Comparison of ENCODE assay signal across 1 cellular context in the genomic region with DNA sequence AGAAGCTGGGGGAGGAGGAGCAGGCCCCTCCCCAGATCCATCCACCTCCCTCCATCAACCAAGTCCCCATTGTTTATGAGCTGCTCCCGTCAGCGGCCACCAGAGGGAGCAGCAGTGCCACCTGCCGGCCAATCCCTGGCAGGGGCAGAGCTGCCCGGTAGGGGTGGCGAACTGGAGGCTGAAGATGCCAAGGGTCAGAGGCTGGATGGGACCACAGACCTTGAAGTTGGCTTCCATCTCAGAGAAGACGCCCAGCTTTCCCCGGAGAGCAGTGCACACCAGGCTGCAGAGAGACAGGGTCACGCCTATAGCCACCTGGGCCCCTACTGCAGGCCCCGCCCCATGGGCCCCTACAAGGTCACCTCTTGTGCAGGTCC.
A peak's percentile ranks its signal among the peaks of the same experiment; 100 is the strongest.
TF ChIP-seq lines count a peak whose summit lies in the region.

No MANE protein-coding gene starts in this region.

TF ChIP-seq in K562, 482 proteins besides CTCF, POLR2A, EP300 and RAD21 (continued from another document and continues in another):
- TF ChIP-seq, protein P1, sequence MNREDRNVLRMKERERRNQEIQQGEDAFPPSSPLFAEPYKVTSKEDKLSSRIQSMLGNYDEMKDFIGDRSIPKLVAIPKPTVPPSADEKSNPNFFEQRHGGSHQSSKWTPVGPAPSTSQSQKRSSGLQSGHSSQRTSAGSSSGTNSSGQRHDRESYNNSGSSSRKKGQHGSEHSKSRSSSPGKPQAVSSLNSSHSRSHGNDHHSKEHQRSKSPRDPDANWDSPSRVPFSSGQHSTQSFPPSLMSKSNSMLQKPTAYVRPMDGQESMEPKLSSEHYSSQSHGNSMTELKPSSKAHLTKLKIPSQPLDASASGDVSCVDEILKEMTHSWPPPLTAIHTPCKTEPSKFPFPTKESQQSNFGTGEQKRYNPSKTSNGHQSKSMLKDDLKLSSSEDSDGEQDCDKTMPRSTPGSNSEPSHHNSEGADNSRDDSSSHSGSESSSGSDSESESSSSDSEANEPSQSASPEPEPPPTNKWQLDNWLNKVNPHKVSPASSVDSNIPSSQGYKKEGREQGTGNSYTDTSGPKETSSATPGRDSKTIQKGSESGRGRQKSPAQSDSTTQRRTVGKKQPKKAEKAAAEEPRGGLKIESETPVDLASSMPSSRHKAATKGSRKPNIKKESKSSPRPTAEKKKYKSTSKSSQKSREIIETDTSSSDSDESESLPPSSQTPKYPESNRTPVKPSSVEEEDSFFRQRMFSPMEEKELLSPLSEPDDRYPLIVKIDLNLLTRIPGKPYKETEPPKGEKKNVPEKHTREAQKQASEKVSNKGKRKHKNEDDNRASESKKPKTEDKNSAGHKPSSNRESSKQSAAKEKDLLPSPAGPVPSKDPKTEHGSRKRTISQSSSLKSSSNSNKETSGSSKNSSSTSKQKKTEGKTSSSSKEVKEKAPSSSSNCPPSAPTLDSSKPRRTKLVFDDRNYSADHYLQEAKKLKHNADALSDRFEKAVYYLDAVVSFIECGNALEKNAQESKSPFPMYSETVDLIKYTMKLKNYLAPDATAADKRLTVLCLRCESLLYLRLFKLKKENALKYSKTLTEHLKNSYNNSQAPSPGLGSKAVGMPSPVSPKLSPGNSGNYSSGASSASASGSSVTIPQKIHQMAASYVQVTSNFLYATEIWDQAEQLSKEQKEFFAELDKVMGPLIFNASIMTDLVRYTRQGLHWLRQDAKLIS (CRISPR knock-in tag; IDR thresholded peaks at IDR 0.05): 0 out of 2 replicates have a peak, but pooled peaks have one; percentile 46
- TF ChIP-seq HIVEP1 (CRISPR knock-in tag; IDR thresholded peaks at IDR 0.05): no peak
- no peak for TF ChIP-seq RFX1 (IDR thresholded peaks at IDR 0.05)
- no peak for TF ChIP-seq PHB2 (IDR thresholded peaks at IDR 0.05; ENCODE audit: low read depth)
- TF ChIP-seq, protein P2, sequence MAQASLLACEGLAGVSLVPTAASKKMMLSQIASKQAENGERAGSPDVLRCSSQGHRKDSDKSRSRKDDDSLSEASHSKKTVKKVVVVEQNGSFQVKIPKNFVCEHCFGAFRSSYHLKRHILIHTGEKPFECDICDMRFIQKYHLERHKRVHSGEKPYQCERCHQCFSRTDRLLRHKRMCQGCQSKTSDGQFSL (CRISPR knock-in tag; IDR thresholded peaks at IDR 0.05): 0 out of 2 replicates have a peak, but pooled peaks have one; percentile 38
- TF ChIP-seq, protein P2 (tag; IDR thresholded peaks at IDR 0.05): no peak
- TF ChIP-seq, protein P3, sequence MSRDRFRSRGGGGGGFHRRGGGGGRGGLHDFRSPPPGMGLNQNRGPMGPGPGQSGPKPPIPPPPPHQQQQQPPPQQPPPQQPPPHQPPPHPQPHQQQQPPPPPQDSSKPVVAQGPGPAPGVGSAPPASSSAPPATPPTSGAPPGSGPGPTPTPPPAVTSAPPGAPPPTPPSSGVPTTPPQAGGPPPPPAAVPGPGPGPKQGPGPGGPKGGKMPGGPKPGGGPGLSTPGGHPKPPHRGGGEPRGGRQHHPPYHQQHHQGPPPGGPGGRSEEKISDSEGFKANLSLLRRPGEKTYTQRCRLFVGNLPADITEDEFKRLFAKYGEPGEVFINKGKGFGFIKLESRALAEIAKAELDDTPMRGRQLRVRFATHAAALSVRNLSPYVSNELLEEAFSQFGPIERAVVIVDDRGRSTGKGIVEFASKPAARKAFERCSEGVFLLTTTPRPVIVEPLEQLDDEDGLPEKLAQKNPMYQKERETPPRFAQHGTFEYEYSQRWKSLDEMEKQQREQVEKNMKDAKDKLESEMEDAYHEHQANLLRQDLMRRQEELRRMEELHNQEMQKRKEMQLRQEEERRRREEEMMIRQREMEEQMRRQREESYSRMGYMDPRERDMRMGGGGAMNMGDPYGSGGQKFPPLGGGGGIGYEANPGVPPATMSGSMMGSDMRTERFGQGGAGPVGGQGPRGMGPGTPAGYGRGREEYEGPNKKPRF (IDR thresholded peaks at IDR 0.05; ENCODE audit: low read depth, low read length): no peak
- TF ChIP-seq RBFOX2 (IDR thresholded peaks at IDR 0.05; ENCODE audit: low read depth, low read length): peak; percentile 63
- TF ChIP-seq, protein P4, sequence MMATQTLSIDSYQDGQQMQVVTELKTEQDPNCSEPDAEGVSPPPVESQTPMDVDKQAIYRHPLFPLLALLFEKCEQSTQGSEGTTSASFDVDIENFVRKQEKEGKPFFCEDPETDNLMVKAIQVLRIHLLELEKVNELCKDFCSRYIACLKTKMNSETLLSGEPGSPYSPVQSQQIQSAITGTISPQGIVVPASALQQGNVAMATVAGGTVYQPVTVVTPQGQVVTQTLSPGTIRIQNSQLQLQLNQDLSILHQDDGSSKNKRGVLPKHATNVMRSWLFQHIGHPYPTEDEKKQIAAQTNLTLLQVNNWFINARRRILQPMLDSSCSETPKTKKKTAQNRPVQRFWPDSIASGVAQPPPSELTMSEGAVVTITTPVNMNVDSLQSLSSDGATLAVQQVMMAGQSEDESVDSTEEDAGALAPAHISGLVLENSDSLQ (IDR thresholded peaks at IDR 0.05): no peak
- TF ChIP-seq EZH2 (IDR thresholded peaks at IDR 0.05; ENCODE audit: borderline replicate concordance, low read depth, low read length): no peak
- TF ChIP-seq, protein P5, sequence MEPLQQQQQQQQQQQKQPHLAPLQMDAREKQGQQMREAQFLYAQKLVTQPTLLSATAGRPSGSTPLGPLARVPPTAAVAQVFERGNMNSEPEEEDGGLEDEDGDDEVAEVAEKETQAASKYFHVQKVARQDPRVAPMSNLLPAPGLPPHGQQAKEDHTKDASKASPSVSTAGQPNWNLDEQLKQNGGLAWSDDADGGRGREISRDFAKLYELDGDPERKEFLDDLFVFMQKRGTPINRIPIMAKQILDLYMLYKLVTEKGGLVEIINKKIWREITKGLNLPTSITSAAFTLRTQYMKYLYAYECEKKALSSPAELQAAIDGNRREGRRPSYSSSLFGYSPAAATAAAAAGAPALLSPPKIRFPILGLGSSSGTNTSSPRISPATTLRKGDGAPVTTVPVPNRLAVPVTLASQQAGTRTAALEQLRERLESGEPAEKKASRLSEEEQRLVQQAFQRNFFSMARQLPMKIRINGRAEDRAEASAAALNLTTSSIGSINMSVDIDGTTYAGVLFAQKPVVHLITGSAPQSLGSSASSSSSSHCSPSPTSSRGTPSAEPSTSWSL (CRISPR knock-in tag; IDR thresholded peaks at IDR 0.05; ENCODE audit: borderline replicate concordance): no peak
- 0 out of 2 replicates have a peak, but pooled peaks have one; percentile 33 for TF ChIP-seq ERF (CRISPR knock-in tag; IDR thresholded peaks at IDR 0.05)
- TF ChIP-seq LCOR (CRISPR knock-in tag; IDR thresholded peaks at IDR 0.05): no peak
- no peak for TF ChIP-seq ZBED1 (IDR thresholded peaks at IDR 0.05)
- no peak for TF ChIP-seq FOXA3 (CRISPR knock-in tag; conservative IDR thresholded peaks at IDR 0.05 in 1 of 2, IDR thresholded peaks at IDR 0.05 in 1 of 2)
- TF ChIP-seq PHB (CRISPR knock-in tag; IDR thresholded peaks at IDR 0.05): no peak
- TF ChIP-seq, protein P6, sequence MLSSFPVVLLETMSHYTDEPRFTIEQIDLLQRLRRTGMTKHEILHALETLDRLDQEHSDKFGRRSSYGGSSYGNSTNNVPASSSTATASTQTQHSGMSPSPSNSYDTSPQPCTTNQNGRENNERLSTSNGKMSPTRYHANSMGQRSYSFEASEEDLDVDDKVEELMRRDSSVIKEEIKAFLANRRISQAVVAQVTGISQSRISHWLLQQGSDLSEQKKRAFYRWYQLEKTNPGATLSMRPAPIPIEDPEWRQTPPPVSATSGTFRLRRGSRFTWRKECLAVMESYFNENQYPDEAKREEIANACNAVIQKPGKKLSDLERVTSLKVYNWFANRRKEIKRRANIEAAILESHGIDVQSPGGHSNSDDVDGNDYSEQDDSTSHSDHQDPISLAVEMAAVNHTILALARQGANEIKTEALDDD (IDR thresholded peaks at IDR 0.05): no peak
- TF ChIP-seq, protein P7, sequence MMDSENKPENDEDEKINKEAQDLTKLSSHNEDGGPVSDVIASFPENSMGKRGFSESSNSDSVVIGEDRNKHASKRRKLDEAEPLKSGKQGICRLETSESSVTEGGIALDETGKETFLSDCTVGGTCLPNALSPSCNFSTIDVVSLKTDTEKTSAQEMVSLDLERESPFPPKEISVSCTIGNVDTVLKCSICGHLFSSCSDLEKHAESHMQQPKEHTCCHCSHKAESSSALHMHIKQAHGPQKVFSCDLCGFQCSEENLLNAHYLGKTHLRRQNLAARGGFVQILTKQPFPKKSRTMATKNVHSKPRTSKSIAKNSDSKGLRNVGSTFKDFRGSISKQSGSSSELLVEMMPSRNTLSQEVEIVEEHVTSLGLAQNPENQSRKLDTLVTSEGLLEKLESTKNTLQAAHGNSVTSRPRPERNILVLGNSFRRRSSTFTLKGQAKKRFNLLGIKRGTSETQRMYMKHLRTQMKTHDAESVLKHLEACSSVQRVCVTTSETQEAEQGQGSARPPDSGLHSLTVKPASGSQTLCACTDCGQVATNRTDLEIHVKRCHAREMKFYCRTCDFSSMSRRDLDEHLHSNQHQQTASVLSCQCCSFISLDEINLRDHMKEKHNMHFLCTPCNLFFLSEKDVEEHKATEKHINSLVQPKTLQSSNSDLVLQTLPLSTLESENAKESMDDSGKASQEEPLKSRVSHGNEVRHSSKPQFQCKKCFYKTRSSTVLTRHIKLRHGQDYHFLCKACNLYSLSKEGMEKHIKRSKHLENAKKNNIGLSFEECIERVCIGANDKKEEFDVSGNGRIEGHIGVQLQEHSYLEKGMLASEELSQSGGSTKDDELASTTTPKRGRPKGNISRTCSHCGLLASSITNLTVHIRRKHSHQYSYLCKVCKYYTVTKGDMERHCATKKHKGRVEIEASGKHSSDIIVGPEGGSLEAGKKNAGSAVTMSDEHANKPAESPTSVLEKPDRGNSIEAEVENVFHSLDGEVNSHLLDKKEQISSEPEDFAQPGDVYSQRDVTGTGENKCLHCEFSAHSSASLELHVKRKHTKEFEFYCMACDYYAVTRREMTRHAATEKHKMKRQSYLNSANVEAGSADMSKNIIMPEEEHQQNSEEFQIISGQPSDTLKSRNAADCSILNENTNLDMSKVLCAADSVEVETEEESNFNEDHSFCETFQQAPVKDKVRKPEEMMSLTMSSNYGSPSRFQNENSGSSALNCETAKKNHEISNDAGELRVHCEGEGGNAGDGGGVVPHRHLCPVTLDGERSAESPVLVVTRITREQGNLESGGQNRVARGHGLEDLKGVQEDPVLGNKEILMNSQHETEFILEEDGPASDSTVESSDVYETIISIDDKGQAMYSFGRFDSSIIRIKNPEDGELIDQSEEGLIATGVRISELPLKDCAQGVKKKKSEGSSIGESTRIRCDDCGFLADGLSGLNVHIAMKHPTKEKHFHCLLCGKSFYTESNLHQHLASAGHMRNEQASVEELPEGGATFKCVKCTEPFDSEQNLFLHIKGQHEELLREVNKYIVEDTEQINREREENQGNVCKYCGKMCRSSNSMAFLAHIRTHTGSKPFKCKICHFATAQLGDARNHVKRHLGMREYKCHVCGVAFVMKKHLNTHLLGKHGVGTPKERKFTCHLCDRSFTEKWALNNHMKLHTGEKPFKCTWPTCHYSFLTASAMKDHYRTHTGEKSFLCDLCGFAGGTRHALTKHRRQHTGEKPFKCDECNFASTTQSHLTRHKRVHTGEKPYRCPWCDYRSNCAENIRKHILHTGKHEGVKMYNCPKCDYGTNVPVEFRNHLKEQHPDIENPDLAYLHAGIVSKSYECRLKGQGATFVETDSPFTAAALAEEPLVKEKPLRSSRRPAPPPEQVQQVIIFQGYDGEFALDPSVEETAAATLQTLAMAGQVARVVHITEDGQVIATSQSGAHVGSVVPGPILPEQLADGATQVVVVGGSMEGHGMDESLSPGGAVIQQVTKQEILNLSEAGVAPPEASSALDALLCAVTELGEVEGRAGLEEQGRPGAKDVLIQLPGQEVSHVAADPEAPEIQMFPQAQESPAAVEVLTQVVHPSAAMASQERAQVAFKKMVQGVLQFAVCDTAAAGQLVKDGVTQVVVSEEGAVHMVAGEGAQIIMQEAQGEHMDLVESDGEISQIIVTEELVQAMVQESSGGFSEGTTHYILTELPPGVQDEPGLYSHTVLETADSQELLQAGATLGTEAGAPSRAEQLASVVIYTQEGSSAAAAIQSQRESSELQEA (IDR thresholded peaks at IDR 0.05; ENCODE audit: low read depth): no peak
- TF ChIP-seq, protein P8, sequence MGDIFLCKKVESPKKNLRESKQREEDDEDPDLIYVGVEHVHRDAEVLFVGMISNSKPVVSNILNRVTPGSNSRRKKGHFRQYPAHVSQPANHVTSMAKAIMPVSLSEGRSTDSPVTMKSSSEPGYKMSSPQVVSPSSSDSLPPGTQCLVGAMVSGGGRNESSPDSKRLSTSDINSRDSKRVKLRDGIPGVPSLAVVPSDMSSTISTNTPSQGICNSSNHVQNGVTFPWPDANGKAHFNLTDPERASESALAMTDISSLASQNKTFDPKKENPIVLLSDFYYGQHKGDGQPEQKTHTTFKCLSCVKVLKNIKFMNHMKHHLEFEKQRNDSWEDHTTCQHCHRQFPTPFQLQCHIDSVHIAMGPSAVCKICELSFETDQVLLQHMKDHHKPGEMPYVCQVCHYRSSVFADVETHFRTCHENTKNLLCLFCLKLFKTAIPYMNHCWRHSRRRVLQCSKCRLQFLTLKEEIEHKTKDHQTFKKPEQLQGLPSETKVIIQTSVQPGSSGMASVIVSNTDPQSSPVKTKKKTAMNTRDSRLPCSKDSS (IDR thresholded peaks at IDR 0.05; ENCODE audit: low read depth, partially characterized antibody): no peak
- TF ChIP-seq MTA1 (IDR thresholded peaks at IDR 0.05; ENCODE audit: borderline replicate concordance): no peak
- 0 out of 2 replicates have a peak, but pooled peaks have one; percentile 49 for TF ChIP-seq KLF16 (IDR thresholded peaks at IDR 0.05)
- TF ChIP-seq, protein P9, sequence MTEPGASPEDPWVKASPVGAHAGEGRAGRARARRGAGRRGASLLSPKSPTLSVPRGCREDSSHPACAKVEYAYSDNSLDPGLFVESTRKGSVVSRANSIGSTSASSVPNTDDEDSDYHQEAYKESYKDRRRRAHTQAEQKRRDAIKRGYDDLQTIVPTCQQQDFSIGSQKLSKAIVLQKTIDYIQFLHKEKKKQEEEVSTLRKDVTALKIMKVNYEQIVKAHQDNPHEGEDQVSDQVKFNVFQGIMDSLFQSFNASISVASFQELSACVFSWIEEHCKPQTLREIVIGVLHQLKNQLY (CRISPR knock-in tag; conservative IDR thresholded peaks at IDR 0.05): no peak
- TF ChIP-seq CEBPB (tag; IDR thresholded peaks at IDR 0.05): no peak
- TF ChIP-seq ZNF583 (CRISPR knock-in tag; IDR thresholded peaks at IDR 0.05): no peak
- TF ChIP-seq NFE2L1 (tag; IDR thresholded peaks at IDR 0.05; ENCODE audit: borderline replicate concordance, low read depth): no peak
- no peak for TF ChIP-seq CHD4 (IDR thresholded peaks at IDR 0.05; ENCODE audit: insufficient read depth, insufficient replicate concordance, low read depth, low read length, poor library complexity, severe bottlenecking)
- no peak for TF ChIP-seq ETV6 (IDR thresholded peaks at IDR 0.05; ENCODE audit: borderline replicate concordance in 1 of 2, low read depth in 2 of 2, low read length in 1 of 2)
- TF ChIP-seq ETV6 (CRISPR knock-in tag; IDR thresholded peaks at IDR 0.05; ENCODE audit: borderline replicate concordance): no peak
- no peak for TF ChIP-seq FOXJ2 (tag; IDR thresholded peaks at IDR 0.05)
- peak; percentile 55 for TF ChIP-seq ATF7 (IDR thresholded peaks at IDR 0.05)
- TF ChIP-seq, protein P10, sequence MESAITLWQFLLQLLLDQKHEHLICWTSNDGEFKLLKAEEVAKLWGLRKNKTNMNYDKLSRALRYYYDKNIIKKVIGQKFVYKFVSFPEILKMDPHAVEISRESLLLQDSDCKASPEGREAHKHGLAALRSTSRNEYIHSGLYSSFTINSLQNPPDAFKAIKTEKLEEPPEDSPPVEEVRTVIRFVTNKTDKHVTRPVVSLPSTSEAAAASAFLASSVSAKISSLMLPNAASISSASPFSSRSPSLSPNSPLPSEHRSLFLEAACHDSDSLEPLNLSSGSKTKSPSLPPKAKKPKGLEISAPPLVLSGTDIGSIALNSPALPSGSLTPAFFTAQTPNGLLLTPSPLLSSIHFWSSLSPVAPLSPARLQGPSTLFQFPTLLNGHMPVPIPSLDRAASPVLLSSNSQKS (CRISPR knock-in tag; IDR thresholded peaks at IDR 0.05): no peak
- no peak for TF ChIP-seq NFRKB (IDR thresholded peaks at IDR 0.05; ENCODE audit: low read depth)
- no peak for TF ChIP-seq ZNF212 (CRISPR knock-in tag; IDR thresholded peaks at IDR 0.05)
